8 cellular contexts compared by ENCODE assay signal in genomic region chr2:26961603-26962184, GRCh38. TPM values are rescaled to one million over a fixed set of nuclear protein-coding genes. Genes with fewer than 3 reads are reported as not detected.
A peak's percentile ranks its signal among the peaks of the same experiment; 100 is the strongest.
DNase-seq lines count a peak whose midpoint lies in the region; ATAC-seq and TF ChIP-seq lines count a peak whose summit lies in the region.

No MANE protein-coding gene starts in this region.

- TF ChIP-seq EP300 in ovary (IDR thresholded peaks at IDR 0.05) (no peak), transverse colon (IDR thresholded peaks at IDR 0.05; ENCODE audit: low read depth) (no peak)

- intact Hi-C loops in ovary (cut with DNase I), result loop anchor here (2.0 to 10.0 kb wide), 6 partner anchors 55 to 323 kb away; partner anchors contain the start of genes DNAJC5G (in 1 of the 4), KHK (in 1 of the 4) and TRIM54 (in 1 of the 4)
- intact Hi-C loops in transverse colon (cut with DNase I; ENCODE audit: low total_unique reads), result loop anchor here (2.0 to 10.0 kb wide), 2 partner anchors 55 to 323 kb away; partner anchors contain the start of gene TRIM54

- 3 to 15% (median 7%) methylated on average over 15 of the region's 15 CpGs for WGBS in ovary, 3 donors
- WGBS in transverse colon (ENCODE audit: low coverage in 1 of 2), 2 donors, result 23% methylated on average over 15 of the region's 15 CpGs; no CpG with 5 or more reads in 1 of the 2 donors

- no peak overlapping the region for H3K4me3 ChIP-seq in ovary
- no peak overlapping the region for H3K4me3 ChIP-seq in transverse colon

- TF ChIP-seq CTCF in ovary (IDR thresholded peaks at IDR 0.05) (peak; percentile 87 to 98 (median 97)), transverse colon (IDR thresholded peaks at IDR 0.05) (peak; percentile 95 to 98 (median 98))

- no peaks in the 10 kb centered on the region for H3K4me1 ChIP-seq in ovary (ENCODE audit: insufficient read depth)
- peaks cover 0 to 12% (median 3%) of the 10 kb centered on the region in 4 donors for H3K4me1 ChIP-seq in transverse colon

- H3K9me3 ChIP-seq in ovary, result no peaks in the 10 kb centered on the region
- H3K9me3 ChIP-seq in transverse colon, result no peaks in the 10 kb centered on the region

- TF ChIP-seq POLR2A in ovary (IDR thresholded peaks at IDR 0.05) (no peak), transverse colon (IDR thresholded peaks at IDR 0.05) (no peak)

- H3K27me3 ChIP-seq in ovary, result no peaks in the 10 kb centered on the region
- peaks cover 10% of the 10 kb centered on the region for H3K27me3 ChIP-seq in transverse colon

- H3K27ac ChIP-seq in ovary (no peak overlapping the region), transverse colon (no peak overlapping the region)

- in situ Hi-C loops in transverse colon (cut with MboI; ENCODE audit: low pct_ligation_motif_present in 1 of 4, low pct_unique_long_range_greater_than_20kb in 1 of 4, low sequenced_read_pairs in 3 of 4), result loop anchor here (10.0 to 25.0 kb wide), 5 partner anchors 53 to 326 kb away; partner anchors contain the start of genes DNAJC5G (in 4 of the 4), KHK (in 4 of the 4), EMILIN1 (in 3 of the 4) and TRIM54 (in 3 of the 4)

- DNase-seq in GDM1 (lab: John Stamatoyannopoulos, UW), result peak; percentile 55
- peak; percentile 81 for DNase-seq in MV-4-11 (lab: John Stamatoyannopoulos, UW)
- DNase-seq in SHP77 treated with DMSO at 0.1 percent for 48 hours (lab: John Stamatoyannopoulos, UW), result peak; percentile 81
- DNase-seq in activated gamma-delta T cell treated with anti-CD3 and anti-CD28 coated beads, Interleukin-2, amount 50 U/mL, for 16 hours (ENCODE audit: low read depth), result peak; percentile 57
- DNase-seq in globus pallidus (ENCODE audit: low spot score), result peak; percentile 75
- peak; percentile 70 to 88 (median 87) for DNase-seq in ovary
- peak; percentile 89 for DNase-seq in transverse colon

- H3K36me3 ChIP-seq in ovary, result no peaks in the 10 kb centered on the region
- H3K36me3 ChIP-seq in transverse colon, result no peaks in the 10 kb centered on the region

- no peak for ATAC-seq in GM21423 (IDR thresholded peaks at IDR 0.05; ENCODE audit: unreplicated experiment)

RNA-seq across cellular contexts. Expression of gene MAPRE3, which starts 8.7 kb away (rescaled TPM):
- total RNA-seq in ovary, result 10 to 100 TPM; 23.8 to 51.8 (median 34.0) TPM
- polyA plus RNA-seq in ovary, result 10 to 100 TPM; 34.3 to 45.4 TPM
- 10 to 100 TPM; 16.8 to 64.7 (median 32.9) TPM for total RNA-seq in transverse colon
